Comparison of ENCODE assay signal across 19 cellular contexts in genomic region chr6:78935561-78935960, GRCh38.
A peak's percentile ranks its signal among the peaks of the same experiment; 100 is the strongest.
DNase-seq lines count a peak whose midpoint lies in the region; ATAC-seq, FAIRE-seq and TF ChIP-seq lines count a peak whose summit lies in the region.
"Had no signal": no experiment of that assay in that cellular context is flagged by ENCODE, and none has a peak within 500 bp of the region (broad histone marks: within the 10 kb centered on the region; RNA-seq: fewer than 3 reads in every experiment).

No MANE protein-coding gene starts in this region.

- H3K36me3 ChIP-seq in left ventricle myocardium inferior: peaks cover 10% of the 10 kb centered on the region
- H3K36me3 ChIP-seq in small intestine (ENCODE audit: control insufficient read depth in 2 of 2, insufficient read depth in 2 of 2, low read length in 2 of 2): peaks cover 0 to 1% of the 10 kb centered on the region in 2 donors

- TF ChIP-seq CTCF in left ventricle myocardium inferior (IDR thresholded peaks at IDR 0.05; ENCODE audit: borderline replicate concordance): no peak

- peak overlapping the region; percentile 77 for H3K27ac ChIP-seq in left ventricle myocardium inferior (replicated peaks)
- no peak overlapping the region for H3K27ac ChIP-seq in right cardiac atrium (ENCODE audit: low read length)
- H3K27ac ChIP-seq in small intestine (ENCODE audit: low read depth in 1 of 2, low read length in 1 of 2): no peak overlapping the region
- H3K27ac ChIP-seq: 22Rv1; A549; BLaER1 treated with 17β-estradiol and CSF1 and Interleukin-3, amounts not matched to agents 10 nM and 100 nM; C4-2B had no signal

- H3K4me3 ChIP-seq in left ventricle myocardium inferior (no peak overlapping the region), right cardiac atrium (ENCODE audit: low read length) (no peak overlapping the region), small intestine (ENCODE audit: low read depth in 1 of 2, low read length in 2 of 2) (no peak overlapping the region)
- H3K4me3 ChIP-seq: A549; BLaER1 treated with 17β-estradiol and CSF1 and Interleukin-3, amounts not matched to agents 10 nM and 100 nM had no signal

- intact Hi-C loops in left ventricle myocardium inferior (cut with micrococcal nuclease) (no loop called here), right cardiac atrium (cut with DNase I) (no loop called here)

- no peak for ATAC-seq in right cardiac atrium
- ATAC-seq: A549; CD8-positive, alpha-beta T cell had no signal

- H3K27me3 ChIP-seq in left ventricle myocardium inferior (ENCODE audit: low read depth) (no peaks in the 10 kb centered on the region), right cardiac atrium (ENCODE audit: control insufficient read depth, insufficient read depth) (no peaks in the 10 kb centered on the region), small intestine (ENCODE audit: control insufficient read depth in 2 of 2, insufficient read depth in 2 of 2, low read length in 2 of 2) (no peaks in the 10 kb centered on the region)
- H3K27me3 ChIP-seq: BLaER1 treated with 17β-estradiol and CSF1 and Interleukin-3, amounts not matched to agents 10 nM and 100 nM had no signal

- DNase-seq in NCI-H82 (lab: John Stamatoyannopoulos, UW): peak; percentile 2
- no peak for DNase-seq in NCI-H82 treated with DMSO at 0.1 percent for 48 hours (lab: John Stamatoyannopoulos, UW; ENCODE audit: unreplicated experiment)
- no peak for DNase-seq in left ventricle myocardium inferior
- no peak for DNase-seq in right cardiac atrium
- DNase-seq in small intestine: no peak
- DNase-seq: AML-193; Caco-2; Calu3; CD4-positive, alpha-beta T cell; CD8-positive, alpha-beta T cell; DMS79 treated with DMSO at 0.1 percent for 48 hours; GF-D8 had no signal

- WGBS in right cardiac atrium: 85% methylated on average over 2 of the region's 2 CpGs
- WGBS in small intestine, 3 donors: 94 to 97% (median 95%) methylated on average over 2 of the region's 2 CpGs

- H3K9me3 ChIP-seq in left ventricle myocardium inferior (replicated peaks): peaks cover 21% of the 10 kb centered on the region
- H3K9me3 ChIP-seq in right cardiac atrium (ENCODE audit: control insufficient read depth, low read length): no peaks in the 10 kb centered on the region
- H3K9me3 ChIP-seq in small intestine (ENCODE audit: control insufficient read depth, low read depth): no peaks in the 10 kb centered on the region
- H3K9me3 ChIP-seq: A549, Caco-2 had no signal

- peak; percentile 30 for FAIRE-seq in small intestine (lab: Jason Lieb, UNC)
- FAIRE-seq: A549, G401.6, GM12891, GM19239 had no signal

- H3K4me1 ChIP-seq in left ventricle myocardium inferior (peaks cover 30% of the 10 kb centered on the region), right cardiac atrium (ENCODE audit: control insufficient read depth, insufficient read depth, low read length) (no peaks in the 10 kb centered on the region), small intestine (ENCODE audit: control insufficient read depth in 2 of 2, insufficient read depth in 1 of 2, low read depth in 1 of 2, low read length in 1 of 2) (no peaks in the 10 kb centered on the region)
- H3K4me1 ChIP-seq: A549; BLaER1 treated with 17β-estradiol and CSF1 and Interleukin-3, amounts not matched to agents 10 nM and 100 nM; Caco-2 had no signal
